Comparison of ENCODE assay signal across 29 cellular contexts in genomic region chr7:23167691-23168090, GRCh38.
"Had no signal": no experiment of that assay in that cellular context is flagged by ENCODE, and none has a peak within 500 bp of the region (broad histone marks: within the 10 kb centered on the region; RNA-seq: fewer than 3 reads in every experiment).

No MANE protein-coding gene starts in this region.

- H3K27ac ChIP-seq: ascending aorta, cardiac muscle cell, VCaP had no signal

- H3K9me3 ChIP-seq: ascending aorta had no signal

- H3K4me3 ChIP-seq: ascending aorta, cardiac muscle cell had no signal

- H3K27me3 ChIP-seq: ascending aorta, cardiac muscle cell had no signal

- H3K4me1 ChIP-seq: ascending aorta had no signal

- ATAC-seq: activated CD8-positive, alpha-beta T cell treated with anti-CD3 and anti-CD28 coated beads for 36 hours; Panc1 had no signal

- DNase-seq: activated B cell treated with CpG ODN at 0.5 μM for 24 hours; activated CD4-positive, alpha-beta T cell treated with anti-CD3 and anti-CD28 coated beads for 48 hours; activated CD4-positive, alpha-beta T cell treated with anti-CD3 and anti-CD28 coated beads, Interleukin-2, amount 50 U/mL, for 4 hours; activated CD4-positive, CD25-positive, alpha-beta regulatory T cell treated with anti-CD3 and anti-CD28 coated beads, Interleukin-2, amount 50 U/mL, for 72 hours; activated CD8-positive, alpha-beta T cell treated with anti-CD3 and anti-CD28 coated beads for 36 hours; activated gamma-delta T cell; activated naive CD4-positive, alpha-beta T cell treated with Interleukin-2 at 50 U/mL for 16 hours; activated naive CD8-positive, alpha-beta T cell treated with anti-CD3 and anti-CD28 coated beads, Interleukin-2, amount 10 ng/mL, durations not matched to agents 7 days and 5 days; activated T-cell treated with anti-CD3 and anti-CD28 coated beads, Interleukin-2, amount 50 U/mL, for 1 hour; amygdala; Karpas-422; KBM-7; NCI-H1105; NCI-H1417 treated with DMSO at 0.1 percent for 48 hours; NCI-H187 treated with DMSO at 0.1 percent for 48 hours; NCI-H2081; NCI-H2171 treated with DMSO at 0.1 percent for 48 hours; NCI-H2227 treated with DMSO at 0.1 percent for 48 hours; NCI-H446 treated with DMSO at 0.1 percent for 48 hours; NCI-H524; RPMI8226; SW 1271; T-helper 1 cell; T-helper 2 cell; T-helper 9 cell had no signal
